20 cellular contexts compared by ENCODE assay signal in genomic region chr9:107667700-107668099, GRCh38.
DNase-seq lines count a peak whose midpoint lies in the region; ATAC-seq and TF ChIP-seq lines count a peak whose summit lies in the region.
"Had no signal": no experiment of that assay in that cellular context is flagged by ENCODE, and none has a peak within 500 bp of the region (broad histone marks: within the 10 kb centered on the region; RNA-seq: fewer than 3 reads in every experiment).

No MANE protein-coding gene starts in this region.

- intact Hi-C loops in left ventricle myocardium inferior (cut with micrococcal nuclease) = no loop called here
- intact Hi-C loops in upper lobe of right lung (cut with DNase I) = no loop called here

- peaks cover 2 to 8% of the 10 kb centered on the region in 2 donors for H3K27me3 Mint-ChIP-seq in natural killer cell treated with Interleukin-12 subunit alpha and Interleukin-12 subunit beta and Interleukin-15 and Interleukin-18, amount 100 ng/mL, for 72 hours
- H3K27me3 Mint-ChIP-seq: activated naive CD8-positive, alpha-beta T cell treated with anti-CD3 and anti-CD28 coated beads, Interleukin-2, amount 50 U/mL, for 24 hours had no signal

- TF ChIP-seq CTCF in left ventricle myocardium inferior (IDR thresholded peaks at IDR 0.05; ENCODE audit: borderline replicate concordance) (no peak), parathyroid adenoma (IDR thresholded peaks at IDR 0.05) (no peak), upper lobe of right lung (IDR thresholded peaks at IDR 0.05) (no peak)

- H3K79me2 ChIP-seq in parathyroid adenoma = no peaks in the 10 kb centered on the region

- H3K27ac ChIP-seq in duodenal mucosa (ENCODE audit: low read depth, low read length) (peak overlapping the region; percentile 15), left ventricle myocardium inferior (replicated peaks) (peak overlapping the region; percentile 80), parathyroid adenoma (peak overlapping the region; percentile 36), upper lobe of right lung (no peak overlapping the region)
- H3K27ac ChIP-seq: prostate gland, SK-N-MC, VCaP had no signal

- H3K27me3 ChIP-seq in duodenal mucosa (ENCODE audit: control insufficient read depth in 1 of 2, insufficient read depth in 2 of 2, low read length in 2 of 2) (no peaks in the 10 kb centered on the region), left ventricle myocardium inferior (ENCODE audit: low read depth) (no peaks in the 10 kb centered on the region), parathyroid adenoma (ENCODE audit: control insufficient read depth, insufficient read depth, low read length) (no peaks in the 10 kb centered on the region), upper lobe of right lung (no peaks in the 10 kb centered on the region)
- H3K27me3 ChIP-seq: MG63 had no signal

- no peak overlapping the region for H3K27ac Mint-ChIP-seq in natural killer cell treated with Interleukin-12 subunit alpha and Interleukin-12 subunit beta and Interleukin-15 and Interleukin-18, amount 100 ng/mL, for 72 hours
- H3K27ac Mint-ChIP-seq: activated naive CD8-positive, alpha-beta T cell treated with anti-CD3 and anti-CD28 coated beads, Interleukin-2, amount 50 U/mL, for 24 hours had no signal

- H3K36me3 Mint-ChIP-seq in natural killer cell treated with Interleukin-12 subunit alpha and Interleukin-12 subunit beta and Interleukin-15 and Interleukin-18, amount 100 ng/mL, for 72 hours = no peaks in the 10 kb centered on the region

- H3K4me3 Mint-ChIP-seq in natural killer cell treated with Interleukin-12 subunit alpha and Interleukin-12 subunit beta and Interleukin-15 and Interleukin-18, amount 100 ng/mL, for 72 hours = no peak overlapping the region
- H3K4me3 Mint-ChIP-seq: activated naive CD8-positive, alpha-beta T cell treated with anti-CD3 and anti-CD28 coated beads, Interleukin-2, amount 50 U/mL, for 24 hours; neural crest cell had no signal

- peak; percentile 34 for DNase-seq in left ventricle myocardium inferior
- DNase-seq in upper lobe of right lung = no peak
- no peak for DNase-seq in natural killer cell treated with Interleukin-12 subunit alpha and Interleukin-12 subunit beta and Interleukin-15 and Interleukin-18, amount 100 ng/mL, for 72 hours (ENCODE audit: low spot score)
- no peak for DNase-seq in amniotic stem cell (lab: John Stamatoyannopoulos, UW)
- DNase-seq: activated CD4-positive, alpha-beta T cell treated with anti-CD3 and anti-CD28 coated beads, Interleukin-2, amount 50 U/mL, for 1 hour; activated CD8-positive, alpha-beta memory T cell treated with anti-CD3 and anti-CD28 coated beads, Interleukin-2, amount 50 U/mL, for 4 hours; activated naive CD8-positive, alpha-beta T cell treated with anti-CD3 and anti-CD28 coated beads, Interleukin-2, amount 50 U/mL, for 24 hours; cortex of kidney; MG63; NCI-H1694 treated with DMSO at 0.1 percent for 48 hours; NCI-H2227 treated with DMSO at 0.1 percent for 48 hours; stimulated activated CD4-positive, alpha-beta T cell treated with anti-CD3 and anti-CD28 coated beads, Interleukin-12 subunit alpha, Interleukin-12 subunit beta, amount 100 ng/mL, for 4 hours; stimulated activated CD8-positive, alpha-beta memory T cell treated with anti-CD3 and anti-CD28 coated beads, Interleukin-4, amount 100 ng/mL, for 48 hours had no signal

- H3K9ac ChIP-seq in duodenal mucosa (ENCODE audit: low read depth in 1 of 2, low read length in 2 of 2) (no peak overlapping the region), parathyroid adenoma (no peak overlapping the region)

- no peaks in the 10 kb centered on the region for H3K9me3 ChIP-seq in duodenal mucosa (ENCODE audit: control insufficient read depth in 1 of 2, low read length in 2 of 2)
- H3K9me3 ChIP-seq in left ventricle myocardium inferior (replicated peaks) = no peaks in the 10 kb centered on the region
- no peaks in the 10 kb centered on the region for H3K9me3 ChIP-seq in parathyroid adenoma (ENCODE audit: control insufficient read depth, low read length)
- no peaks in the 10 kb centered on the region for H3K9me3 ChIP-seq in upper lobe of right lung
- H3K9me3 ChIP-seq: MG63, prostate gland had no signal

- H3K4me2 ChIP-seq in parathyroid adenoma (ENCODE audit: low read length) = no peak overlapping the region

- no peaks in the 10 kb centered on the region for H3K4me1 Mint-ChIP-seq in natural killer cell treated with Interleukin-12 subunit alpha and Interleukin-12 subunit beta and Interleukin-15 and Interleukin-18, amount 100 ng/mL, for 72 hours (ENCODE audit: low read depth in 2 of 2)
- H3K4me1 Mint-ChIP-seq: activated naive CD8-positive, alpha-beta T cell treated with anti-CD3 and anti-CD28 coated beads, Interleukin-2, amount 50 U/mL, for 24 hours had no signal

- H2AFZ ChIP-seq in parathyroid adenoma = no peak overlapping the region

- peaks cover 2% of the 10 kb centered on the region for H3K9me3 Mint-ChIP-seq in natural killer cell treated with Interleukin-12 subunit alpha and Interleukin-12 subunit beta and Interleukin-15 and Interleukin-18, amount 100 ng/mL, for 72 hours
- H3K9me3 Mint-ChIP-seq: activated naive CD8-positive, alpha-beta T cell treated with anti-CD3 and anti-CD28 coated beads, Interleukin-2, amount 50 U/mL, for 24 hours; neural crest cell had no signal

- no peak overlapping the region for H3K4me3 ChIP-seq in duodenal mucosa (ENCODE audit: low read depth in 1 of 2, low read length in 2 of 2)
- H3K4me3 ChIP-seq in left ventricle myocardium inferior = peak overlapping the region; percentile 18
- H3K4me3 ChIP-seq in parathyroid adenoma (ENCODE audit: low read depth, low read length) = no peak overlapping the region
- no peak overlapping the region for H3K4me3 ChIP-seq in upper lobe of right lung
- H3K4me3 ChIP-seq: MG63, prostate gland, SK-N-MC had no signal

- peak; percentile 50 for ATAC-seq in upper lobe of right lung
- no peak for ATAC-seq in natural killer cell treated with Interleukin-12 subunit alpha and Interleukin-12 subunit beta and Interleukin-15 and Interleukin-18, amount 100 ng/mL, for 72 hours
- ATAC-seq in GM19467 (IDR thresholded peaks at IDR 0.05; ENCODE audit: unreplicated experiment) = no peak
- ATAC-seq: activated naive CD8-positive, alpha-beta T cell treated with anti-CD3 and anti-CD28 coated beads, Interleukin-2, amount 50 U/mL, for 24 hours had no signal

- H3K4me1 ChIP-seq in duodenal mucosa (ENCODE audit: control insufficient read depth in 1 of 2, insufficient read depth in 2 of 2, low read length in 2 of 2) = no peaks in the 10 kb centered on the region
- H3K4me1 ChIP-seq in left ventricle myocardium inferior = peaks cover 19% of the 10 kb centered on the region
- no peaks in the 10 kb centered on the region for H3K4me1 ChIP-seq in parathyroid adenoma
- peaks cover 4% of the 10 kb centered on the region for H3K4me1 ChIP-seq in upper lobe of right lung
- H3K4me1 ChIP-seq: prostate gland had no signal

- no peaks in the 10 kb centered on the region for H3K36me3 ChIP-seq in duodenal mucosa (ENCODE audit: control insufficient read depth in 1 of 2, insufficient read depth in 2 of 2, low read length in 2 of 2)
- H3K36me3 ChIP-seq in left ventricle myocardium inferior = no peaks in the 10 kb centered on the region
- no peaks in the 10 kb centered on the region for H3K36me3 ChIP-seq in parathyroid adenoma (ENCODE audit: control insufficient read depth, insufficient read depth, low read length)
- H3K36me3 ChIP-seq in upper lobe of right lung = no peaks in the 10 kb centered on the region
- H3K36me3 ChIP-seq: MG63, prostate gland had no signal
